Comparison of ENCODE assay signal across 13 cellular contexts in genomic region chr14:52550661-52551060, GRCh38. TPM values are rescaled to one million over a fixed set of nuclear protein-coding genes. Genes with fewer than 3 reads are reported as not detected.
DNase-seq lines count a peak whose midpoint lies in the region; ATAC-seq and TF ChIP-seq lines count a peak whose summit lies in the region.
"Had no signal": no experiment of that assay in that cellular context is flagged by ENCODE, and none has a peak within 500 bp of the region (broad histone marks: within the 10 kb centered on the region; RNA-seq: fewer than 3 reads in every experiment).

No MANE protein-coding gene starts in this region.

- H3K36me3 ChIP-seq in iPS-18a (ENCODE audit: control insufficient read depth, low read depth, low read length) (no peaks in the 10 kb centered on the region), thymus (ENCODE audit: control insufficient read depth, insufficient read depth) (no peaks in the 10 kb centered on the region), mucosa of descending colon (ENCODE audit: low read depth) (no peaks in the 10 kb centered on the region)
- H3K36me3 ChIP-seq: heart left ventricle had no signal

- no peak overlapping the region for H3K9ac ChIP-seq in iPS-18a (ENCODE audit: low read length)

- no peak for DNase-seq in activated naive CD4-positive, alpha-beta T cell treated with anti-CD3 and anti-CD28 coated beads, Interleukin-2, amount 50 U/mL, for 16 hours
- no peak for DNase-seq in T-helper 17 cell
- no peak for DNase-seq in NCI-H187 treated with DMSO at 0.1 percent for 48 hours (lab: John Stamatoyannopoulos, UW)
- DNase-seq in mucosa of descending colon, result no peak
- DNase-seq in MV-4-11 (lab: John Stamatoyannopoulos, UW), result no peak
- DNase-seq: effector CD4-positive, alpha-beta T cell; heart left ventricle; NCI-H1930; small intestine had no signal

- no peaks in the 10 kb centered on the region for H3K9me3 Mint-ChIP-seq in activated naive CD4-positive, alpha-beta T cell treated with anti-CD3 and anti-CD28 coated beads, Interleukin-2, amount 50 U/mL, for 24 hours
- H3K9me3 Mint-ChIP-seq: activated naive CD4-positive, alpha-beta T cell treated with anti-CD3 and anti-CD28 coated beads, Interleukin-2, amount 50 U/mL, for 72 hours had no signal

- ATAC-seq in T-helper 17 cell (no peak), mucosa of descending colon (no peak)
- ATAC-seq: activated naive CD4-positive, alpha-beta T cell treated with anti-CD3 and anti-CD28 coated beads, Interleukin-2, amount 50 U/mL, for 72 hours; heart left ventricle had no signal

- H3K27ac ChIP-seq in iPS-18a (ENCODE audit: low read length) (no peak overlapping the region), thymus (ENCODE audit: low read depth) (no peak overlapping the region)

- 94% methylated on average over 3 of the region's 3 CpGs for WGBS in thymus

- H3K27ac Mint-ChIP-seq in activated naive CD4-positive, alpha-beta T cell treated with anti-CD3 and anti-CD28 coated beads, Interleukin-2, amount 50 U/mL, for 24 hours, result no peak overlapping the region
- H3K27ac Mint-ChIP-seq in T-helper 17 cell, result peak overlapping the region; percentile 53

- H3K4me3 Mint-ChIP-seq in activated naive CD4-positive, alpha-beta T cell treated with anti-CD3 and anti-CD28 coated beads, Interleukin-2, amount 50 U/mL, for 24 hours, result peak overlapping the region; percentile 16
- no peak overlapping the region for H3K4me3 Mint-ChIP-seq in T-helper 17 cell

- no peak for TF ChIP-seq CTCF in mucosa of descending colon (IDR thresholded peaks at IDR 0.05)

- H3K4me1 Mint-ChIP-seq in activated naive CD4-positive, alpha-beta T cell treated with anti-CD3 and anti-CD28 coated beads, Interleukin-2, amount 50 U/mL, for 24 hours, result peaks cover 40% of the 10 kb centered on the region
- peaks cover 19% of the 10 kb centered on the region for H3K4me1 Mint-ChIP-seq in T-helper 17 cell

- peaks cover 18% of the 10 kb centered on the region for H3K4me1 ChIP-seq in iPS-18a (ENCODE audit: control insufficient read depth, low read depth, low read length)
- H3K4me1 ChIP-seq in thymus (ENCODE audit: control insufficient read depth, insufficient read depth, low read length), result peaks cover 17% of the 10 kb centered on the region
- H3K4me1 ChIP-seq in mucosa of descending colon (ENCODE audit: low read depth), result peaks cover 19% of the 10 kb centered on the region

- peaks cover 4% of the 10 kb centered on the region for H3K27me3 Mint-ChIP-seq in activated naive CD4-positive, alpha-beta T cell treated with anti-CD3 and anti-CD28 coated beads, Interleukin-2, amount 50 U/mL, for 24 hours
- H3K27me3 Mint-ChIP-seq in T-helper 17 cell, result no peaks in the 10 kb centered on the region

- peaks cover 12% of the 10 kb centered on the region for H3K27me3 ChIP-seq in iPS-18a (ENCODE audit: control insufficient read depth, insufficient read depth, low read length)
- H3K27me3 ChIP-seq in thymus (ENCODE audit: control insufficient read depth, insufficient read depth), result no peaks in the 10 kb centered on the region
- H3K27me3 ChIP-seq: heart left ventricle had no signal

- intact Hi-C loops in mucosa of descending colon (cut with DNase I, micrococcal nuclease), result no loop called here

- H3K36me3 Mint-ChIP-seq in activated naive CD4-positive, alpha-beta T cell treated with anti-CD3 and anti-CD28 coated beads, Interleukin-2, amount 50 U/mL, for 24 hours, result no peaks in the 10 kb centered on the region
- peaks cover 2% of the 10 kb centered on the region for H3K36me3 Mint-ChIP-seq in T-helper 17 cell (ENCODE audit: low read depth)

- H3K9me3 ChIP-seq in T-helper 17 cell (ENCODE audit: control insufficient read depth, low read length, poor library complexity, severe bottlenecking), result no peaks in the 10 kb centered on the region
- no peaks in the 10 kb centered on the region for H3K9me3 ChIP-seq in iPS-18a (ENCODE audit: control insufficient read depth, low read depth, low read length)
- H3K9me3 ChIP-seq in thymus (ENCODE audit: control insufficient read depth), result no peaks in the 10 kb centered on the region
- no peaks in the 10 kb centered on the region for H3K9me3 ChIP-seq in mucosa of descending colon
- H3K9me3 ChIP-seq: heart left ventricle had no signal

- H3K4me3 ChIP-seq in iPS-18a (ENCODE audit: low read length), result peak overlapping the region; percentile 96
- peak overlapping the region; percentile 16 for H3K4me3 ChIP-seq in thymus (ENCODE audit: low read length)
- no peak overlapping the region for H3K4me3 ChIP-seq in mucosa of descending colon

RNA-seq across cellular contexts. Expression of gene TXNDC16, which starts 1.6 kb away (rescaled TPM):
- 10 to 100 TPM in 1 of 2 donors, 1 to 10 TPM in 1; 9.4 to 13.7 TPM for total RNA-seq in T-helper 17 cell
- 4.1 TPM for polyA plus RNA-seq in thymus
- 10 to 100 TPM in 1 of 3 donors, 1 to 10 TPM in 2; 8.6 to 10.3 (median 9.7) TPM for total RNA-seq in mucosa of descending colon

RNA-seq across cellular contexts. Expression of gene GPR137C, which starts 2.0 kb away (rescaled TPM):
- total RNA-seq in T-helper 17 cell (under 1 TPM; 0.37 to 0.70 TPM), mucosa of descending colon (under 1 TPM; 0.43 to 0.82 (median 0.51) TPM)
- polyA plus RNA-seq in thymus, result 1.3 TPM
